Comparison of ENCODE assay signal across 11 cellular contexts in genomic region chr9:109893222-109893621, GRCh38.
DNase-seq lines count a peak whose midpoint lies in the region; ATAC-seq and TF ChIP-seq lines count a peak whose summit lies in the region.
"Had no signal": no experiment of that assay in that cellular context is flagged by ENCODE, and none has a peak within 500 bp of the region (broad histone marks: within the 10 kb centered on the region; RNA-seq: fewer than 3 reads in every experiment).

No MANE protein-coding gene starts in this region.

- no peak overlapping the region for H4K8ac ChIP-seq in mesenchymal stem cell (ENCODE audit: low read length)

- in situ Hi-C loops in astrocyte of the cerebellum (cut with HindIII; ENCODE audit: low sequenced_read_pairs): no loop called here

- H3K27me3 ChIP-seq in mesenchymal stem cell (ENCODE audit: control insufficient read depth in 1 of 2, insufficient read depth in 1 of 2, low read length in 2 of 2): no peaks in the 10 kb centered on the region
- H3K27me3 ChIP-seq: BLaER1 treated with 17β-estradiol and CSF1 and Interleukin-3, amounts not matched to agents 10 nM and 100 nM had no signal

- H3K36me3 Mint-ChIP-seq in WTC11: no peaks in the 10 kb centered on the region

- H2BK12ac ChIP-seq in mesenchymal stem cell (ENCODE audit: low read length in 2 of 2): no peak overlapping the region

- no peaks in the 10 kb centered on the region for H3K27me3 Mint-ChIP-seq in WTC11 (ENCODE audit: low read depth)

- H4K91ac ChIP-seq in mesenchymal stem cell (ENCODE audit: low read length): no peak overlapping the region

- peak; percentile 73 for DNase-seq in astrocyte of the cerebellum (ENCODE audit: low read depth)
- DNase-seq in GM10248 (ENCODE audit: extremely low spot score): no peak
- DNase-seq in stimulated activated CD4-positive, alpha-beta T cell treated with anti-CD3 and anti-CD28 coated beads, Interleukin-1b, Interleukin-23, amount 100 ng/mL, for 48 hours: no peak
- DNase-seq in mesenchymal stem cell: no peak
- DNase-seq in WTC11 (ENCODE audit: low spot score): no peak
- DNase-seq: left ventricle myocardium inferior had no signal

- no peak overlapping the region for H2BK120ac ChIP-seq in mesenchymal stem cell (ENCODE audit: low read depth, low read length)

- H3K4me1 ChIP-seq in mesenchymal stem cell (ENCODE audit: control insufficient read depth, insufficient read depth, low read depth, low read length): peaks cover 10% of the 10 kb centered on the region

- H2AK5ac ChIP-seq in mesenchymal stem cell (ENCODE audit: low read length, severe bottlenecking): no peak overlapping the region

- TF ChIP-seq CTCF in astrocyte of the cerebellum (IDR thresholded peaks at IDR 0.05; ENCODE audit: low read depth, low read length, missing control alignments): no peak
- no peak for TF ChIP-seq CTCF in GM10248 (IDR thresholded peaks at IDR 0.05; ENCODE audit: control extremely low read depth, extremely low read depth, low read depth, missing control alignments)
- no peak for TF ChIP-seq CTCF in WTC11 (IDR thresholded peaks at IDR 0.05)

- no peaks in the 10 kb centered on the region for H3K9me3 Mint-ChIP-seq in WTC11

- H2BK5ac ChIP-seq in mesenchymal stem cell (ENCODE audit: low read depth, low read length, poor library complexity, severe bottlenecking): no peak overlapping the region

- H3K18ac ChIP-seq in mesenchymal stem cell (ENCODE audit: low read depth in 1 of 2, low read length in 2 of 2): peak overlapping the region in 1 of 2 experiments; percentile 18

- peaks cover 7% of the 10 kb centered on the region for H3K79me1 ChIP-seq in mesenchymal stem cell (replicated peaks; ENCODE audit: low read length, poor library complexity, severe bottlenecking)

- no peak overlapping the region for H3K4me2 ChIP-seq in mesenchymal stem cell (ENCODE audit: low read length, poor library complexity, severe bottlenecking)
- H3K4me2 ChIP-seq: BLaER1 treated with 17β-estradiol and CSF1 and Interleukin-3, amounts not matched to agents 10 nM and 100 nM; smooth muscle cell had no signal

- no peak overlapping the region for H3K14ac ChIP-seq in mesenchymal stem cell (ENCODE audit: low read length in 2 of 2)

- H3K4ac ChIP-seq in mesenchymal stem cell (ENCODE audit: low read depth in 1 of 2, low read length in 2 of 2): no peak overlapping the region

- peaks cover 6 to 18% of the 10 kb centered on the region in 2 experiments for H3K36me3 ChIP-seq in mesenchymal stem cell (ENCODE audit: control insufficient read depth in 1 of 2, insufficient read depth in 2 of 2, low read depth in 1 of 2, low read length in 2 of 2)
- H3K36me3 ChIP-seq: BLaER1 treated with 17β-estradiol and CSF1 and Interleukin-3, amounts not matched to agents 10 nM and 100 nM; left ventricle myocardium inferior had no signal

- H3K9ac ChIP-seq in mesenchymal stem cell (ENCODE audit: low read length): no peak overlapping the region
- H3K9ac ChIP-seq: BLaER1 treated with 17β-estradiol and CSF1 and Interleukin-3, amounts not matched to agents 10 nM and 100 nM had no signal

- CTCF ChIA-PET in GM10248 (lab: Yijun Ruan, JAX) (interaction anchor here (1.0 to 3.9 kb wide), 10 partner anchors 10 to 261 kb away, joined by 3 to 35 read pairs (median 3); no protein-coding TSS in a partner anchor), WTC11 (lab: Charles Lee) (interaction anchor here (1.3 to 1.7 kb wide), 2 partner anchors 10 to 249 kb away, joined by 3 to 9 read pairs; no protein-coding TSS in a partner anchor)

- no peak overlapping the region for H2BK15ac ChIP-seq in mesenchymal stem cell (ENCODE audit: low read depth, poor library complexity, severe bottlenecking)

- H3K4me3 Mint-ChIP-seq in WTC11: no peak overlapping the region

- no peak overlapping the region for H3K27ac ChIP-seq in mesenchymal stem cell (ENCODE audit: low read length, poor library complexity, severe bottlenecking)
- H3K27ac ChIP-seq: BLaER1 treated with 17β-estradiol and CSF1 and Interleukin-3, amounts not matched to agents 10 nM and 100 nM had no signal

- ATAC-seq in GM18861 (IDR thresholded peaks at IDR 0.05; ENCODE audit: unreplicated experiment) (peak; percentile 37), GM21423 (IDR thresholded peaks at IDR 0.05; ENCODE audit: unreplicated experiment) (peak; percentile 30), HG03135 (IDR thresholded peaks at IDR 0.05; ENCODE audit: unreplicated experiment) (peak; percentile 46), WTC11 (no peak)

- H3K4me1 Mint-ChIP-seq in WTC11: peaks cover 2% of the 10 kb centered on the region; the same call in 1 of the 2 replicates

- no peaks in the 10 kb centered on the region for H3K9me3 ChIP-seq in mesenchymal stem cell (ENCODE audit: control insufficient read depth, low read length)
- H3K9me3 ChIP-seq: BLaER1 treated with 17β-estradiol and CSF1 and Interleukin-3, amounts not matched to agents 10 nM and 100 nM; left ventricle myocardium inferior had no signal

- POLR2A ChIA-PET in GM10248 (lab: Yijun Ruan, JAX) (interaction anchor here (0.8 kb wide), 1 partner anchor 363 kb away, joined by 8 read pairs; the partner anchor contains the start of gene TXN), WTC11 (lab: Charles Lee) (interaction anchor here (0.7 kb wide), 1 partner anchor 23 kb away, joined by 5 read pairs; no protein-coding TSS in a partner anchor)

- H3K4me3 ChIP-seq in astrocyte of the cerebellum (ENCODE audit: low read depth, low read length) (no peak overlapping the region), mesenchymal stem cell (ENCODE audit: insufficient read depth in 1 of 2, low read depth in 1 of 2, low read length in 2 of 2) (no peak overlapping the region)
- H3K4me3 ChIP-seq: BLaER1 treated with 17β-estradiol and CSF1 and Interleukin-3, amounts not matched to agents 10 nM and 100 nM; left ventricle myocardium inferior; smooth muscle cell had no signal

- 83% methylated on average over 4 of the region's 4 CpGs for WGBS in mesenchymal stem cell

- no peak overlapping the region; the same call in 1 of the 2 replicates for H3K27ac Mint-ChIP-seq in WTC11

- no peak overlapping the region for H2AFZ ChIP-seq in mesenchymal stem cell (ENCODE audit: low read depth, low read length)

- no peak overlapping the region for H3K23ac ChIP-seq in mesenchymal stem cell (ENCODE audit: low read length in 2 of 2)

TF ChIP-seq in WTC11, 78 proteins besides CTCF, POLR2A, EP300 and RAD21:
- TF ChIP-seq TP53 (CRISPR knock-in tag; IDR thresholded peaks at IDR 0.05) (no peak), OVOL2 (CRISPR knock-in tag; IDR thresholded peaks at IDR 0.05; ENCODE audit: borderline replicate concordance) (no peak), PREB (CRISPR knock-in tag; IDR thresholded peaks at IDR 0.05; ENCODE audit: borderline replicate concordance) (no peak), NR1H2 (CRISPR knock-in tag; IDR thresholded peaks at IDR 0.05) (no peak), NR3C1 (CRISPR knock-in tag; conservative IDR thresholded peaks at IDR 0.05; ENCODE audit: low read depth) (no peak), USF1 (CRISPR knock-in tag; IDR thresholded peaks at IDR 0.05) (no peak), RELA (CRISPR knock-in tag; IDR thresholded peaks at IDR 0.05; ENCODE audit: borderline replicate concordance) (no peak), CDX4 (CRISPR knock-in tag; IDR thresholded peaks at IDR 0.05; ENCODE audit: borderline replicate concordance) (no peak), ZNF138 (CRISPR knock-in tag; conservative IDR thresholded peaks at IDR 0.05) (no peak), TEAD1 (CRISPR knock-in tag; IDR thresholded peaks at IDR 0.05) (no peak), E2F5 (CRISPR knock-in tag; IDR thresholded peaks at IDR 0.05) (no peak)
TF ChIP-seq in WTC11: peak in this region for 0.
